Comparison of ENCODE assay signal across 2 cellular contexts in the genomic region with DNA sequence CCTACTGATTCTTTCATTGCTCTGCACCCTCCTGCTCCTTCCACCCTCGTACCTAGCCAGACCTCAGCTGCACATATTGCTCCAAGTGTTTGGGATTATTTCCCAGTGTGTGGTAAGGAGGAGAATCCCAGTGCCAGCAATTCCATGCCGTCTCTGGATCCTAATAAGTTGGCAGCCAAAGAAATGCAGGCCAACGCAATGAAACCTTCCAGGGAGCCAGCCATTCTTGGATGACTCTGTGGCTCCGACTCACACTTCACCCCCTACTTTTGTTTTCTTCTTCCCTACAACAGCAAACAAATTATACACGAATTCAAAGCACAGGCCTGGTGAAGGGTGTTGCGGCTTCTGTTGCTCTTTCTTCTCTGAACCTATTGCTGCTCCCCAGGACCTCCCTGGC.
TF ChIP-seq lines count a peak whose summit lies in the region.

No MANE protein-coding gene starts in this region.

TF ChIP-seq in HEK293, 187 proteins besides CTCF, POLR2A, EP300 and RAD21 (continued from another document):
- TF ChIP-seq, protein P1, sequence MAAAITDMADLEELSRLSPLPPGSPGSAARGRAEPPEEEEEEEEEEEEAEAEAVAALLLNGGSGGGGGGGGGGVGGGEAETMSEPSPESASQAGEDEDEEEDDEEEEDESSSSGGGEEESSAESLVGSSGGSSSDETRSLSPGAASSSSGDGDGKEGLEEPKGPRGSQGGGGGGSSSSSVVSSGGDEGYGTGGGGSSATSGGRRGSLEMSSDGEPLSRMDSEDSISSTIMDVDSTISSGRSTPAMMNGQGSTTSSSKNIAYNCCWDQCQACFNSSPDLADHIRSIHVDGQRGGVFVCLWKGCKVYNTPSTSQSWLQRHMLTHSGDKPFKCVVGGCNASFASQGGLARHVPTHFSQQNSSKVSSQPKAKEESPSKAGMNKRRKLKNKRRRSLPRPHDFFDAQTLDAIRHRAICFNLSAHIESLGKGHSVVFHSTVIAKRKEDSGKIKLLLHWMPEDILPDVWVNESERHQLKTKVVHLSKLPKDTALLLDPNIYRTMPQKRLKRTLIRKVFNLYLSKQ (tag by site-specific recombination; IDR thresholded peaks at IDR 0.05; ENCODE audit: borderline replicate concordance) = no peak
TF ChIP-seq in HEK293: peak in this region for 1.

TF ChIP-seq in H1, 55 proteins besides CTCF, POLR2A, EP300 and RAD21 (continued from another document):
- TF ChIP-seq HDAC2 (IDR thresholded peaks at IDR 0.05; ENCODE audit: borderline replicate concordance in 1 of 2, low read depth in 2 of 2, low read length in 2 of 2) (no peak), RFX5 (IDR thresholded peaks at IDR 0.05; ENCODE audit: borderline replicate concordance, low read depth, low read length) (no peak), SIRT6 (IDR thresholded peaks at IDR 0.05; ENCODE audit: low read length) (no peak)
